In the genomic region with DNA sequence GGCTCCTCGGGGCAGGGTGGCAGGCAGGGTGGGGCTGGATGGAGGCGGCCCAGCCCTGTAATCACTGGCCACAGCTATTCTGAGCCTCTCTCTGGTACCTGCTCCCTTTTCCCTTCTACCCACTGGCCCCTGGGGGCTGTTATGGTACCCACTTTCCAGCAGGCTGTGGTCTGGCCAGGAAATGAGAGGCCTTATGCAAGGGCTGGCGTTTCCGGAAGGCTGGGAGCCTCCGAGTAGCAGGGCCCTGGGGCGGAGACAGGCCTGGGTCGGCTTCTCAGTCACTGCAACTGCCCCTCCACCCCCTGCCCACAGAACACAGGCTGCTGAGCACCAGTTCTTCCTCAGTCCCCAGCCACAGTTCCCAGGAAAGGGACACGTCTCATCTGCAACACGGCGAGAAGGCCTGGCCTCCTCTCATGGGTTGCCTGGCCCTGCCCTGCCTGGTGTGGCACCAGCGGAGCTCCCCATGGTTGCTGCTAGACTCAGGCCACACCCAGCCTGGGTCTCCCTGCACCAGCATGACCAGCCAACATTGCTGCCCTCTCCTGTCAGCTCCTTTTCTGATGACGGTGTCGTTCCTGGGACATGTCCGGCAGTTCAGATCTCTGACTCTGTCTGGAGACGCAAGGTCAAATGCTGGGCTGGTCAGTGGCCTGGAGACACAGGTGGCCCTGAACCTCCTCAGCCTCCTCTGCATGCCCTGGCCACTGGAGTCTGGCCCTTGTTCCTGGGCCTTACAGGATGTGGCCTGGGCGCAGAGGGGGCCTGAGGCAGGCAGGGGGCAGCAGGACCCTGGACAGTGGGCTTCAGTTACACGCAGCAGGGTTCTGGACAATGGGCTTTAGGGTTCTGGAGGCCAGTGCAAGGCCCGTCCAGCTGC, we compare ENCODE assay signal across 13 cellular contexts. TPM values are rescaled to one million over a fixed set of nuclear protein-coding genes. Genes with fewer than 3 reads are reported as not detected.
A peak's percentile ranks its signal among the peaks of the same experiment; 100 is the strongest.
DNase-seq lines count a peak whose midpoint lies in the region; ATAC-seq and TF ChIP-seq lines count a peak whose summit lies in the region.
"Had no signal": no experiment of that assay in that cellular context is flagged by ENCODE, and none has a peak within 500 bp of the region (broad histone marks: within the 10 kb centered on the region; RNA-seq: fewer than 3 reads in every experiment).

No MANE protein-coding gene starts in this region.

- no peak for TF ChIP-seq POLR2A in esophagus muscularis mucosa (IDR thresholded peaks at IDR 0.05; ENCODE audit: low read depth)

- intact Hi-C loops in esophagus muscularis mucosa (cut with DNase I): no loop called here

- no peaks in the 10 kb centered on the region for H3K4me1 Mint-ChIP-seq in chondrocyte (ENCODE audit: low read depth)
- no peaks in the 10 kb centered on the region for H3K4me1 Mint-ChIP-seq in T-cell

- H3K9me3 ChIP-seq in esophagus muscularis mucosa: no peaks in the 10 kb centered on the region
- H3K9me3 ChIP-seq: prostate gland had no signal

- H3K27ac Mint-ChIP-seq in chondrocyte (ENCODE audit: unreplicated experiment) (no peak overlapping the region), T-cell (no peak overlapping the region)

- POLR2A ChIA-PET in T-cell (lab: Charles Lee): no interaction called here

- 75% methylated on average over 8 of the region's 18 CpGs for WGBS in esophagus muscularis mucosa

- H3K4me3 ChIP-seq in esophagus muscularis mucosa: no peak overlapping the region
- H3K4me3 ChIP-seq: prostate gland had no signal

- in situ Hi-C loops in KBM-7 (cut with MboI; ENCODE audit: low pct_unique_long_range_greater_than_20kb, low sequenced_read_pairs): no loop called here

- peak; percentile 19 for TF ChIP-seq CTCF in chondrocyte (IDR thresholded peaks at IDR 0.05)
- TF ChIP-seq CTCF in esophagus muscularis mucosa (IDR thresholded peaks at IDR 0.05): no peak

- no peak for TF ChIP-seq EP300 in esophagus muscularis mucosa (IDR thresholded peaks at IDR 0.05)

- H3K27me3 Mint-ChIP-seq in chondrocyte (ENCODE audit: low read depth) (peaks cover 32% of the 10 kb centered on the region), T-cell (peaks cover 10 to 19% of the 10 kb centered on the region in 2 donors)

- no peaks in the 10 kb centered on the region for H3K36me3 Mint-ChIP-seq in chondrocyte (ENCODE audit: low read depth)
- no peaks in the 10 kb centered on the region for H3K36me3 Mint-ChIP-seq in T-cell

- ATAC-seq in HG02571 (IDR thresholded peaks at IDR 0.05; ENCODE audit: unreplicated experiment): no peak
- no peak for ATAC-seq in T-cell (replicated peaks in 1 of 4)

- peaks cover 0 to 21% (median 0%) of the 10 kb centered on the region in 4 donors for H3K27me3 ChIP-seq in esophagus muscularis mucosa

- peak; percentile 58 for DNase-seq in CMK (ENCODE audit: low read depth)
- peak; percentile 94 for DNase-seq in KBM-7
- peak; percentile 79 for DNase-seq in chondrocyte (ENCODE audit: low spot score)
- peak; percentile 61 for DNase-seq in myocyte (ENCODE audit: low read depth)
- no peak for DNase-seq in NCI-H1930 (lab: John Stamatoyannopoulos, UW)
- DNase-seq in T-cell: no peak
- no peak for DNase-seq in esophagus muscularis mucosa (ENCODE audit: extremely low spot score)
- DNase-seq: activated CD4-positive, alpha-beta T cell treated with anti-CD3 and anti-CD28 coated beads, Interleukin-2, amount 50 U/mL, for 1 hour; amniotic stem cell; GOT3; MM.1S had no signal

- CTCF ChIA-PET in T-cell (lab: Charles Lee): interaction anchor here in 1 of 2 donors (0.5 kb wide), 1 partner anchor 154 kb away, joined by 4 read pairs; no protein-coding TSS in a partner anchor

- H3K9me3 Mint-ChIP-seq in chondrocyte (ENCODE audit: low read depth) (no peaks in the 10 kb centered on the region), T-cell (no peaks in the 10 kb centered on the region)

- no peaks in the 10 kb centered on the region for H3K36me3 ChIP-seq in esophagus muscularis mucosa
- H3K36me3 ChIP-seq: prostate gland had no signal

- H3K4me3 Mint-ChIP-seq in chondrocyte (ENCODE audit: unreplicated experiment) (no peak overlapping the region), T-cell (no peak overlapping the region)

- peak overlapping the region in 2 of 4 donors; percentile 10 to 26 for H3K27ac ChIP-seq in esophagus muscularis mucosa (replicated peaks in 1 of 4)
- H3K27ac ChIP-seq: prostate gland had no signal

- no peaks in the 10 kb centered on the region for H3K4me1 ChIP-seq in esophagus muscularis mucosa

RNA-seq across cellular contexts. Expression of a gene that starts 6.5 kb away (rescaled TPM):
- total RNA-seq in chondrocyte (not detected in 3 replicates), myocyte (0.21 TPM in 1 of 2 replicates, not detected in the other), T-cell (under 1 TPM in 1 of 5 donors, not detected in 4; 0.20 TPM), esophagus muscularis mucosa (under 1 TPM; 0.19 to 0.69 (median 0.37) TPM)
- 0.13 TPM for polyA plus RNA-seq in myocyte (2012)

RNA-seq across cellular contexts. Expression of a gene that starts 12.8 kb away (rescaled TPM):
- total RNA-seq in chondrocyte: 0.15 TPM in 1 of 3 replicates, not detected in the others
- not detected in 2 replicates for total RNA-seq in myocyte
- polyA plus RNA-seq in myocyte (2012): 0.03 TPM
- total RNA-seq in T-cell: under 1 TPM in 1 of 5 donors, not detected in 4; 0.09 TPM
- not detected for total RNA-seq in esophagus muscularis mucosa

RNA-seq across cellular contexts. Expression of a gene that starts 28.3 kb away (rescaled TPM):
- total RNA-seq in chondrocyte (not detected in 3 replicates), myocyte (not detected in 2 replicates), T-cell (not detected), esophagus muscularis mucosa (not detected)
- polyA plus RNA-seq in myocyte (2012): not detected

RNA-seq across cellular contexts. Expression of a gene that starts 54.7 kb away (rescaled TPM):
- total RNA-seq in chondrocyte (26.3 to 29.7 TPM (median 26.6 TPM) in 3 replicates), myocyte (41.5 and 45.9 TPM in 2 replicates), T-cell (10 to 100 TPM; 57.6 to 68.7 (median 61.8) TPM), esophagus muscularis mucosa (10 to 100 TPM; 25.8 to 41.2 (median 38.6) TPM)
- 15.9 TPM for polyA plus RNA-seq in myocyte (2012)

Comparison
In these comparisons a context has a peak if more than half of its experiments do, and no peak if none do; other contexts are left out.
1. DNase-seq: peak in CMK (single experiment), KBM-7 (single experiment), chondrocyte (single experiment) and myocyte (single experiment); none in NCI-H1930 (0 of 2), T-cell (0 of 34) and esophagus muscularis mucosa (single experiment).